In genomic region chr9:75201480-75202209, GRCh38 we compare ENCODE assay signal across 5 cellular contexts.
"Had no signal": no experiment of that assay in that cellular context is flagged by ENCODE, and none has a peak within 500 bp of the region (broad histone marks: within the 10 kb centered on the region; RNA-seq: fewer than 3 reads in every experiment).

No MANE protein-coding gene starts in this region.

- H3K27ac Mint-ChIP-seq: GM23338, H9, IgD-negative memory B cell had no signal

- DNase-seq: H9 had no signal

- H3K4me3 Mint-ChIP-seq: GM23338, H9, IgD-negative memory B cell had no signal

- H3K27ac ChIP-seq: HL-60 had no signal

- H3K9me3 Mint-ChIP-seq: GM23338, IgD-negative memory B cell had no signal

- H3K4me3 ChIP-seq: GM23338 had no signal

- H3K27me3 Mint-ChIP-seq: IgD-negative memory B cell had no signal

- ATAC-seq: GM23338, HepG2 had no signal
